In genomic region chr15:31974855-31975421, GRCh38 we compare ENCODE assay signal across 8 cellular contexts. TPM values are rescaled to one million over a fixed set of nuclear protein-coding genes. Genes with fewer than 3 reads are reported as not detected.
DNase-seq lines count a peak whose midpoint lies in the region; ATAC-seq and TF ChIP-seq lines count a peak whose summit lies in the region.

No MANE protein-coding gene starts in this region.

- no peak overlapping the region for H3K4me2 ChIP-seq in KMS-11

- peak overlapping the region in 1 of 9 donors; percentile 24 for H3K27ac Mint-ChIP-seq in naive thymus-derived CD4-positive, alpha-beta T cell

- peaks cover 13 to 39% (median 35%) of the 10 kb centered on the region in 5 donors for H3K27me3 Mint-ChIP-seq in naive thymus-derived CD4-positive, alpha-beta T cell

- H4K20me1 ChIP-seq in KMS-11 (ENCODE audit: insufficient read depth) = no peaks in the 10 kb centered on the region

- H3K4me3 Mint-ChIP-seq in naive thymus-derived CD4-positive, alpha-beta T cell = peak overlapping the region in 9 of 10 donors; percentile 22 to 79 (median 47)

- H2AFZ ChIP-seq in KMS-11 (ENCODE audit: low read depth) = peak overlapping the region; percentile 11; the same call in 1 of the 2 replicates

- no peaks in the 10 kb centered on the region for H3K9me3 ChIP-seq in naive thymus-derived CD4-positive, alpha-beta T cell (ENCODE audit: control insufficient read depth in 2 of 3, low read length in 3 of 3)

- no peaks in the 10 kb centered on the region for H3K4me1 ChIP-seq in KMS-11 (ENCODE audit: low read depth, poor library complexity, severe bottlenecking)
- H3K4me1 ChIP-seq in naive thymus-derived CD4-positive, alpha-beta T cell (ENCODE audit: control insufficient read depth in 2 of 2, insufficient read depth in 2 of 2, low read length in 2 of 2) = peaks cover 0 to 7% of the 10 kb centered on the region in 2 donors

- no peak overlapping the region for H3K9ac ChIP-seq in KMS-11

- H3K4me1 Mint-ChIP-seq in naive thymus-derived CD4-positive, alpha-beta T cell = peaks cover 0 to 22% (median 12%) of the 10 kb centered on the region in 7 donors

- POLR2A ChIA-PET in naive thymus-derived CD4-positive, alpha-beta T cell (lab: Charles Lee) = no interaction called here

- no peak for ATAC-seq in naive thymus-derived CD4-positive, alpha-beta T cell
- ATAC-seq in HG03175 (IDR thresholded peaks at IDR 0.05; ENCODE audit: unreplicated experiment) = no peak

- no peaks in the 10 kb centered on the region for H3K36me3 Mint-ChIP-seq in naive thymus-derived CD4-positive, alpha-beta T cell

- no peak overlapping the region for H3K4me3 ChIP-seq in KMS-11 (IDR thresholded peaks at IDR 0.05; ENCODE audit: insufficient read depth, low read depth, low read length)
- H3K4me3 ChIP-seq in naive thymus-derived CD4-positive, alpha-beta T cell (ENCODE audit: low read length) = no peak overlapping the region

- no peaks in the 10 kb centered on the region for H3K27me3 ChIP-seq in KMS-11 (ENCODE audit: insufficient read depth, low read depth)
- H3K27me3 ChIP-seq in naive thymus-derived CD4-positive, alpha-beta T cell (ENCODE audit: control insufficient read depth in 2 of 2, insufficient read depth in 2 of 2, low read length in 2 of 2) = no peaks in the 10 kb centered on the region

- H3K79me2 ChIP-seq in KMS-11 (ENCODE audit: insufficient read depth, low read depth) = no peaks in the 10 kb centered on the region

- no peaks in the 10 kb centered on the region for H3K9me3 Mint-ChIP-seq in naive thymus-derived CD4-positive, alpha-beta T cell

- no peak overlapping the region for H3K27ac ChIP-seq in KMS-11
- H3K27ac ChIP-seq in naive thymus-derived CD4-positive, alpha-beta T cell (ENCODE audit: low read depth, low read length) = no peak overlapping the region

- intact Hi-C loops in naive thymus-derived CD4-positive, alpha-beta T cell (cut with micrococcal nuclease) = loop anchor here in 1 of 2 donors (5.0 to 10.0 kb wide), 2 partner anchors 330 to 1313 kb away; no protein-coding TSS in a partner anchor

- peak; percentile 10 for DNase-seq in NCI-H2107 treated with DMSO at 0.1 percent for 48 hours (lab: John Stamatoyannopoulos, UW; ENCODE audit: unreplicated experiment)
- no peak for DNase-seq in NCI-H2107 (lab: John Stamatoyannopoulos, UW)
- DNase-seq in SKM-1 (lab: John Stamatoyannopoulos, UW; ENCODE audit: unreplicated experiment) = peak; percentile 40
- peak; percentile 69 for DNase-seq in ecto neural progenitor cell (ENCODE audit: low spot score)
- peak in 4 of 9 donors; percentile 12 to 40 (median 31) for DNase-seq in naive thymus-derived CD4-positive, alpha-beta T cell
- DNase-seq in effector CD4-positive, alpha-beta T cell = no peak

- peak; percentile 86 for TF ChIP-seq CTCF in KMS-11 (conservative IDR thresholded peaks at IDR 0.05; ENCODE audit: low read depth, low read length)

- no peaks in the 10 kb centered on the region for H3K36me3 ChIP-seq in KMS-11 (ENCODE audit: insufficient read depth)
- H3K36me3 ChIP-seq in naive thymus-derived CD4-positive, alpha-beta T cell (ENCODE audit: control insufficient read depth in 2 of 3, insufficient read depth in 3 of 3, low read length in 3 of 3) = no peaks in the 10 kb centered on the region

- CTCF ChIA-PET in naive thymus-derived CD4-positive, alpha-beta T cell (lab: Charles Lee) = interaction anchor here (0.7 to 1.3 kb wide), 2 partner anchors 20 to 1312 kb away, joined by 4 to 5 read pairs; no protein-coding TSS in a partner anchor

RNA-seq across cellular contexts. Expression of gene CHRNA7, which starts 55.4 kb away (rescaled TPM):
- 1 to 10 TPM in 2 of 5 experiments, under 1 TPM in 1, not detected in 2; 0.24 to 1.6 (median 1.3) TPM for total RNA-seq in naive thymus-derived CD4-positive, alpha-beta T cell
- polyA plus RNA-seq in naive thymus-derived CD4-positive, alpha-beta T cell = under 1 TPM in 1 of 2 donors, not detected in 1; 0.09 TPM

Comparison
In these comparisons a context has a peak if more than half of its experiments do, and no peak if none do; other contexts are left out.
1. DNase-seq: peak in NCI-H2107 treated with DMSO at 0.1 percent for 48 hours (single experiment), SKM-1 (single experiment) and ecto neural progenitor cell (single experiment); none in NCI-H2107 (single experiment) and effector CD4-positive, alpha-beta T cell (single experiment).